ENCODE assay signal across 27 cellular contexts in the genomic region with DNA sequence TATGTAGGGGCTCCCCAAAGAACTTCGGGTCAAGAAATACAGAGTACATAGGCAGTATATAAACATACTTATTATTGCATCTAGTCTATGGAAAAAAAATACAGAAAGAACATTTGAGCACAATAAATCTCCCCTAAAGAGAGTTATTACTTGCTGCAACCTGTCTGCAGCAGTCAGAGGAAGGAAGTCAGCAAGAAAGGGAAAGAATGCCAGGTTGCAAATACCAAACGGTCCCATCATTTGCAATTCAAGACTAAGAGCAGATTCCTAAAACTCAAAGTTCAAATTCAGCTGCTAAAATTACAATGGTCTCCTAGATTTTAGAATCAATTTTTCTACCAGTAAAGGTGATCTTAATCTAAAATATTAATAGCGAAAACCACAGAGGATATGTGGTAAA.
"Had no signal": no experiment of that assay in that cellular context is flagged by ENCODE, and none has a peak within 500 bp of the region (broad histone marks: within the 10 kb centered on the region; RNA-seq: fewer than 3 reads in every experiment).

No MANE protein-coding gene starts in this region.

- H3K36me3 Mint-ChIP-seq: natural killer cell had no signal

- H3K27me3 ChIP-seq: colonic mucosa, stomach, suprapubic skin, tibial nerve had no signal

- H3K9me3 ChIP-seq: colonic mucosa, stomach, suprapubic skin, tibial nerve had no signal

- H3K4me3 ChIP-seq: colonic mucosa, left ventricle myocardium inferior, stomach, suprapubic skin, tibial nerve had no signal

- H3K27ac Mint-ChIP-seq: activated B cell treated with CpG ODN at 0.5 μM for 24 hours; activated CD4-positive, alpha-beta T cell treated with anti-CD3 and anti-CD28 coated beads for 36 hours; activated naive CD8-positive, alpha-beta T cell treated with anti-CD3 and anti-CD28 coated beads for 36 hours; activated T-helper 2 cell treated with anti-CD3 and anti-CD28 coated beads, Interferon-gamma antibody, Interleukin-2, Interleukin-4, amounts not matched to agents 10 μg/mL and 5 μg/mL and 100 μg/mL, durations not matched to agents 14 hours and 24 hours and 36 hours; natural killer cell; stimulated activated memory B cell treated with anti-CD40 and anti-IgM and Interleukin-4, amounts not matched to agents 10 μg/mL and 1 μg/mL and 100 μg/mL, for 72 hours had no signal

- H3K27ac ChIP-seq: colonic mucosa, left ventricle myocardium inferior, stomach, suprapubic skin, tibial nerve had no signal

- H3K4me1 ChIP-seq: colonic mucosa, left ventricle myocardium inferior, stomach, tibial nerve had no signal

- H3K4me1 Mint-ChIP-seq: activated B cell treated with CpG ODN at 0.5 μM for 24 hours; activated CD4-positive, alpha-beta T cell treated with anti-CD3 and anti-CD28 coated beads for 36 hours; activated naive CD8-positive, alpha-beta T cell treated with anti-CD3 and anti-CD28 coated beads for 36 hours; natural killer cell; stimulated activated memory B cell treated with anti-CD40 and anti-IgM and Interleukin-4, amounts not matched to agents 10 μg/mL and 1 μg/mL and 100 μg/mL, for 72 hours had no signal

- DNase-seq: activated B cell treated with CpG ODN at 0.5 μM for 24 hours; activated CD4-positive, alpha-beta T cell treated with anti-CD3 and anti-CD28 coated beads for 36 hours; activated CD4-positive, alpha-beta T cell treated with anti-CD3 and anti-CD28 coated beads, Interleukin-2, amount 50 U/mL, for 4 hours; activated CD8-positive, alpha-beta memory T cell treated with anti-CD3 and anti-CD28 coated beads for 24 hours; activated CD8-positive, alpha-beta memory T cell treated with anti-CD3 and anti-CD28 coated beads, Interleukin-2, amount 50 U/mL, for 48 hours; activated naive CD4-positive, alpha-beta T cell treated with Interleukin-2 at 50 U/mL for 16 hours; activated naive CD8-positive, alpha-beta T cell treated with anti-CD3 and anti-CD28 coated beads for 36 hours; activated T-cell treated with anti-CD3 and anti-CD28 coated beads, Interleukin-2, amount 50 U/mL, for 4 hours; colonic mucosa; glutamatergic neuron; hypothalamus; left ventricle myocardium inferior; midbrain; natural killer cell; small intestine; stimulated activated CD4-positive, alpha-beta T cell treated with anti-CD3 and anti-CD28 coated beads, Interleukin-15, amount 100 ng/mL, for 24 hours; stomach; T-helper 1 cell; T-helper 9 cell had no signal

- H3K36me3 ChIP-seq: colonic mucosa, left ventricle myocardium inferior, stomach, suprapubic skin, tibial nerve had no signal

- ATAC-seq: activated CD4-positive, alpha-beta T cell treated with anti-CD3 and anti-CD28 coated beads for 36 hours; activated T-cell treated with anti-CD3 and anti-CD28 coated beads, Interleukin-2, amount 50 U/mL, for 4 hours; natural killer cell; sciatic nerve; stimulated activated memory B cell treated with anti-CD40 and anti-IgM and Interleukin-4, amounts not matched to agents 10 μg/mL and 1 μg/mL and 100 μg/mL, for 72 hours had no signal

- H3K27me3 Mint-ChIP-seq: activated B cell treated with CpG ODN at 0.5 μM for 24 hours; activated CD4-positive, alpha-beta T cell treated with anti-CD3 and anti-CD28 coated beads for 36 hours; activated naive CD8-positive, alpha-beta T cell treated with anti-CD3 and anti-CD28 coated beads for 36 hours; stimulated activated memory B cell treated with anti-CD40 and anti-IgM and Interleukin-4, amounts not matched to agents 10 μg/mL and 1 μg/mL and 100 μg/mL, for 72 hours had no signal

- H3K4me3 Mint-ChIP-seq: activated B cell treated with CpG ODN at 0.5 μM for 24 hours; activated CD4-positive, alpha-beta T cell treated with anti-CD3 and anti-CD28 coated beads for 36 hours; activated naive CD8-positive, alpha-beta T cell treated with anti-CD3 and anti-CD28 coated beads for 36 hours; activated T-cell treated with anti-CD3 and anti-CD28 coated beads, Interleukin-2, amount 50 U/mL, for 4 hours; natural killer cell; stimulated activated memory B cell treated with anti-CD40 and anti-IgM and Interleukin-4, amounts not matched to agents 10 μg/mL and 1 μg/mL and 100 μg/mL, for 72 hours had no signal

- FAIRE-seq: astrocyte, frontal cortex, small intestine, urothelium cell line had no signal

- H3K9me3 Mint-ChIP-seq: activated B cell treated with CpG ODN at 0.5 μM for 24 hours; activated T-cell treated with anti-CD3 and anti-CD28 coated beads, Interleukin-2, amount 50 U/mL, for 4 hours; activated T-helper 2 cell treated with anti-CD3 and anti-CD28 coated beads, Interferon-gamma antibody, Interleukin-2, Interleukin-4, amounts not matched to agents 10 μg/mL and 5 μg/mL and 100 μg/mL, durations not matched to agents 14 hours and 24 hours and 36 hours; natural killer cell; stimulated activated memory B cell treated with anti-CD40 and anti-IgM and Interleukin-4, amounts not matched to agents 10 μg/mL and 1 μg/mL and 100 μg/mL, for 72 hours had no signal
